1 cellular context compared by ENCODE assay signal in genomic region chr12:46454981-46455380, GRCh38.
TF ChIP-seq lines count a peak whose summit lies in the region.

No MANE protein-coding gene starts in this region.

TF ChIP-seq in WTC11, 78 proteins besides CTCF, POLR2A, EP300 and RAD21 (continued from another document):
- no peak for TF ChIP-seq ZNF317 (CRISPR knock-in tag; IDR thresholded peaks at IDR 0.05; ENCODE audit: borderline replicate concordance, low read depth)
- no peak for TF ChIP-seq ATF1 (CRISPR knock-in tag; IDR thresholded peaks at IDR 0.05)
- TF ChIP-seq ZNF232 (CRISPR knock-in tag; IDR thresholded peaks at IDR 0.05), result no peak
- TF ChIP-seq MXD4 (CRISPR knock-in tag; IDR thresholded peaks at IDR 0.05; ENCODE audit: borderline replicate concordance), result no peak
- no peak for TF ChIP-seq HMGA2 (CRISPR knock-in tag; IDR thresholded peaks at IDR 0.05)
- no peak for TF ChIP-seq RORB (CRISPR knock-in tag; IDR thresholded peaks at IDR 0.05)
